In the genomic region with DNA sequence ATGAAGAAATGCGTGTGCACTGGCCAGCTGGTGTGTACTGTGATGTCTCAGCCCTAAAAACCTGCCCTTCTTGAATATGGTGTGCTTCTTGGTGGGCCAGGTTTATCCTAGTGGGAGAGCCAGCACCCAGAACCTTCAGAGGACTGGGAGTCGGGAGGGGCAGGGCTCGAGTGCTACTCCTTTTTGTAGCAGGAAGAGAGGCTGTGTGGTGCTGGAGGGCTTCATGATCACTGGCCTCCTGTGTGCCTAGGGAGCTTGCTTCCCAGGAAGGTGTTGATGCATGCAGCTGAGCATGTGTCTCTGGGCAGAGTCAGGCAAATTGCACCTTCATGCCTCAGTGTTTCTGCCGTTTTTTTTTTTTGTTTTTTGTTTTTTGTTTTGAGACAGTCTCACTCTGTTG, we compare ENCODE assay signal across 15 cellular contexts. TPM values are rescaled to one million over a fixed set of nuclear protein-coding genes. Genes with fewer than 3 reads are reported as not detected.
DNase-seq lines count a peak whose midpoint lies in the region; ATAC-seq and TF ChIP-seq lines count a peak whose summit lies in the region.
"Had no signal": no experiment of that assay in that cellular context is flagged by ENCODE, and none has a peak within 500 bp of the region (broad histone marks: within the 10 kb centered on the region; RNA-seq: fewer than 3 reads in every experiment).

No MANE protein-coding gene starts in this region.

- no peak for ATAC-seq in heart left ventricle
- no peak for ATAC-seq in activated T-helper 17 cell treated with anti-CD3 and anti-CD28 coated beads, Interleukin-2, amount 50 U/mL, for 72 hours (replicated peaks)
- ATAC-seq in naive thymus-derived CD8-positive, alpha-beta T cell: no peak
- no peak for ATAC-seq in GM19351 (IDR thresholded peaks at IDR 0.05; ENCODE audit: unreplicated experiment)
- ATAC-seq in CD4-positive, alpha-beta T cell (ENCODE audit: poor library complexity): no peak
- ATAC-seq: PC-3 had no signal

- H3K9me3 ChIP-seq in right atrium auricular region: no peaks in the 10 kb centered on the region
- H3K9me3 ChIP-seq in heart left ventricle: no peaks in the 10 kb centered on the region
- H3K9me3 ChIP-seq in spleen: no peaks in the 10 kb centered on the region
- no peaks in the 10 kb centered on the region for H3K9me3 ChIP-seq in CD4-positive, alpha-beta T cell (ENCODE audit: control insufficient read depth, low read length)
- H3K9me3 ChIP-seq: MG63 had no signal

- no peaks in the 10 kb centered on the region for H3K36me3 ChIP-seq in right atrium auricular region
- no peaks in the 10 kb centered on the region for H3K36me3 ChIP-seq in heart left ventricle
- peaks cover 0 to 4% (median 0%) of the 10 kb centered on the region in 6 donors for H3K36me3 ChIP-seq in spleen
- H3K36me3 ChIP-seq: MG63 had no signal

- POLR2A ChIA-PET in naive thymus-derived CD8-positive, alpha-beta T cell (lab: Charles Lee): no interaction called here
- POLR2A ChIA-PET in CD4-positive, alpha-beta T cell (lab: Charles Lee): no interaction called here

- no peaks in the 10 kb centered on the region for H3K9me3 Mint-ChIP-seq in activated T-helper 17 cell treated with anti-CD3 and anti-CD28 coated beads, Interleukin-2, amount 50 U/mL, for 72 hours
- H3K9me3 Mint-ChIP-seq in naive thymus-derived CD8-positive, alpha-beta T cell: no peaks in the 10 kb centered on the region
- H3K9me3 Mint-ChIP-seq in CD4-positive, alpha-beta T cell: no peaks in the 10 kb centered on the region
- H3K9me3 Mint-ChIP-seq in CD14-positive monocyte: peaks cover 0 to 2% (median 0%) of the 10 kb centered on the region in 7 donors

- no peaks in the 10 kb centered on the region for H3K27me3 Mint-ChIP-seq in activated T-helper 17 cell treated with anti-CD3 and anti-CD28 coated beads, Interleukin-2, amount 50 U/mL, for 72 hours
- no peaks in the 10 kb centered on the region for H3K27me3 Mint-ChIP-seq in naive thymus-derived CD8-positive, alpha-beta T cell
- no peaks in the 10 kb centered on the region for H3K27me3 Mint-ChIP-seq in CD4-positive, alpha-beta T cell
- H3K27me3 Mint-ChIP-seq in CD14-positive monocyte (ENCODE audit: low read depth in 3 of 3): no peaks in the 10 kb centered on the region

- H3K4me3 ChIP-seq in right atrium auricular region (no peak overlapping the region), heart left ventricle (no peak overlapping the region), spleen (no peak overlapping the region)
- H3K4me3 ChIP-seq: MG63 had no signal

- peaks cover 26% of the 10 kb centered on the region for H3K4me1 Mint-ChIP-seq in activated T-helper 17 cell treated with anti-CD3 and anti-CD28 coated beads, Interleukin-2, amount 50 U/mL, for 72 hours
- peaks cover 46 to 76% (median 74%) of the 10 kb centered on the region in 4 donors for H3K4me1 Mint-ChIP-seq in naive thymus-derived CD8-positive, alpha-beta T cell
- H3K4me1 Mint-ChIP-seq in CD4-positive, alpha-beta T cell (ENCODE audit: low read depth): peaks cover 88% of the 10 kb centered on the region
- H3K4me1 Mint-ChIP-seq in CD14-positive monocyte: peaks cover 31% of the 10 kb centered on the region

- DNase-seq in right atrium auricular region (ENCODE audit: low spot score) (peak; percentile 36), heart left ventricle (no peak), spleen (no peak), CD14-positive monocyte (ENCODE audit: low spot score) (no peak)
- DNase-seq in naive thymus-derived CD8-positive, alpha-beta T cell: peak in 1 of 10 donors; percentile 9
- DNase-seq in CD4-positive, alpha-beta T cell: no peak
- DNase-seq: DMS153, GOT3, MG63, NCI-H1092 treated with DMSO at 0.1 percent for 48 hours, NCI-H1694 treated with DMSO at 0.1 percent for 48 hours, NCI-H748 treated with DMSO at 0.1 percent for 48 hours, PC-3 had no signal

- no peak for TF ChIP-seq CTCF in right atrium auricular region (IDR thresholded peaks at IDR 0.05)
- no peak for TF ChIP-seq CTCF in heart left ventricle (IDR thresholded peaks at IDR 0.05)
- no peak for TF ChIP-seq CTCF in spleen (IDR thresholded peaks at IDR 0.05 in 8 of 11, conservative IDR thresholded peaks at IDR 0.05 in 3 of 11)
- TF ChIP-seq CTCF in CD4-positive, alpha-beta T cell (IDR thresholded peaks at IDR 0.05): no peak
- no peak for TF ChIP-seq CTCF in CD14-positive monocyte (IDR thresholded peaks at IDR 0.05)

- TF ChIP-seq POLR2A in heart left ventricle (IDR thresholded peaks at IDR 0.05) (no peak), spleen (IDR thresholded peaks at IDR 0.05) (no peak)

- H3K27ac ChIP-seq in right atrium auricular region (no peak overlapping the region), heart left ventricle (no peak overlapping the region), spleen (no peak overlapping the region)
- H3K27ac ChIP-seq in CD4-positive, alpha-beta T cell (ENCODE audit: low read depth, low read length): no peak overlapping the region

- H3K4me1 ChIP-seq in right atrium auricular region (peaks cover 0 to 66% of the 10 kb centered on the region in 2 donors), heart left ventricle (peaks cover 0 to 71% (median 44%) of the 10 kb centered on the region in 12 donors), spleen (peaks cover 14 to 100% (median 67%) of the 10 kb centered on the region in 6 donors)

- H3K27me3 ChIP-seq in right atrium auricular region: no peaks in the 10 kb centered on the region
- no peaks in the 10 kb centered on the region for H3K27me3 ChIP-seq in heart left ventricle
- H3K27me3 ChIP-seq in spleen (replicated peaks in 1 of 7): no peaks in the 10 kb centered on the region
- no peaks in the 10 kb centered on the region for H3K27me3 ChIP-seq in CD4-positive, alpha-beta T cell (ENCODE audit: control insufficient read depth, insufficient read depth, low read length)
- H3K27me3 ChIP-seq: MG63 had no signal

- no peaks in the 10 kb centered on the region for H3K36me3 Mint-ChIP-seq in activated T-helper 17 cell treated with anti-CD3 and anti-CD28 coated beads, Interleukin-2, amount 50 U/mL, for 72 hours (ENCODE audit: low read depth)
- no peaks in the 10 kb centered on the region for H3K36me3 Mint-ChIP-seq in naive thymus-derived CD8-positive, alpha-beta T cell
- H3K36me3 Mint-ChIP-seq in CD4-positive, alpha-beta T cell (ENCODE audit: low read depth): peaks cover 4% of the 10 kb centered on the region
- peaks cover 5 to 8% of the 10 kb centered on the region in 2 donors for H3K36me3 Mint-ChIP-seq in CD14-positive monocyte

- intact Hi-C loops in heart left ventricle (cut with DNase I) (no loop called here), spleen (cut with DNase I; ENCODE audit: low total_unique reads) (no loop called here), CD14-positive monocyte (cut with micrococcal nuclease) (no loop called here)
- intact Hi-C loops in CD4-positive, alpha-beta T cell (cut with DNase I, micrococcal nuclease): no loop called here

- H3K4me3 Mint-ChIP-seq in activated T-helper 17 cell treated with anti-CD3 and anti-CD28 coated beads, Interleukin-2, amount 50 U/mL, for 72 hours: no peak overlapping the region
- peak overlapping the region in 1 of 10 donors; percentile 15 for H3K4me3 Mint-ChIP-seq in naive thymus-derived CD8-positive, alpha-beta T cell
- no peak overlapping the region for H3K4me3 Mint-ChIP-seq in CD4-positive, alpha-beta T cell
- no peak overlapping the region for H3K4me3 Mint-ChIP-seq in CD14-positive monocyte

- CTCF ChIA-PET in CD4-positive, alpha-beta T cell (lab: Charles Lee): no interaction called here

- H3K27ac Mint-ChIP-seq in activated T-helper 17 cell treated with anti-CD3 and anti-CD28 coated beads, Interleukin-2, amount 50 U/mL, for 72 hours: peak overlapping the region; percentile 58
- H3K27ac Mint-ChIP-seq in naive thymus-derived CD8-positive, alpha-beta T cell: peak overlapping the region in 6 of 10 donors; percentile 5 to 72 (median 50)
- no peak overlapping the region for H3K27ac Mint-ChIP-seq in CD4-positive, alpha-beta T cell
- H3K27ac Mint-ChIP-seq in CD14-positive monocyte: no peak overlapping the region

- WGBS in heart left ventricle, 4 donors: 65 to 83% (median 73%) methylated on average over 4 of the region's 4 CpGs
- 58 to 77% (median 68%) methylated on average over 4 of the region's 4 CpGs for WGBS in spleen, 5 donors

RNA-seq across cellular contexts. Expression of gene PHF2, which starts 20.0 kb away (rescaled TPM):
- total RNA-seq in right atrium auricular region: 10 to 100 TPM; 24.7 to 29.3 TPM
- total RNA-seq in heart left ventricle: 10 to 100 TPM; 19.5 to 37.2 (median 22.4) TPM
- polyA plus RNA-seq in heart left ventricle: 10 to 100 TPM; 18.8 to 20.4 TPM
- 10 to 100 TPM; 11.9 to 15.1 TPM for total RNA-seq in activated T-helper 17 cell treated with anti-CD3 and anti-CD28 coated beads, Interleukin-2, amount 50 U/mL, for 72 hours
- total RNA-seq in naive thymus-derived CD8-positive, alpha-beta T cell: 10 to 100 TPM; 35.2 to 35.5 TPM
- 1 to 10 TPM in 2 of 3 donors, under 1 TPM in 1; 0.84 to 2.3 (median 1.3) TPM for polyA plus RNA-seq in naive thymus-derived CD8-positive, alpha-beta T cell
- 10 to 100 TPM; 27.6 to 46.2 (median 32.6) TPM for total RNA-seq in spleen
- 10 to 100 TPM; 11.2 to 23.1 (median 13.7) TPM for polyA plus RNA-seq in spleen
- total RNA-seq in CD4-positive, alpha-beta T cell: 10 to 100 TPM; 27.3 to 28.8 TPM
- under 1 TPM; 0.40 to 0.97 TPM for polyA plus RNA-seq in CD14-positive monocyte

Comparison
In these comparisons a context has a peak if more than half of its experiments do, and no peak if none do; other contexts are left out.
1. H3K27ac Mint-ChIP-seq: peak in activated T-helper 17 cell treated with anti-CD3 and anti-CD28 coated beads, Interleukin-2, amount 50 U/mL, for 72 hours (single experiment) and naive thymus-derived CD8-positive, alpha-beta T cell (6 of 10); none in CD4-positive, alpha-beta T cell (single experiment) and CD14-positive monocyte (0 of 7).